ENCODE assay signal across 20 cellular contexts in the genomic region with DNA sequence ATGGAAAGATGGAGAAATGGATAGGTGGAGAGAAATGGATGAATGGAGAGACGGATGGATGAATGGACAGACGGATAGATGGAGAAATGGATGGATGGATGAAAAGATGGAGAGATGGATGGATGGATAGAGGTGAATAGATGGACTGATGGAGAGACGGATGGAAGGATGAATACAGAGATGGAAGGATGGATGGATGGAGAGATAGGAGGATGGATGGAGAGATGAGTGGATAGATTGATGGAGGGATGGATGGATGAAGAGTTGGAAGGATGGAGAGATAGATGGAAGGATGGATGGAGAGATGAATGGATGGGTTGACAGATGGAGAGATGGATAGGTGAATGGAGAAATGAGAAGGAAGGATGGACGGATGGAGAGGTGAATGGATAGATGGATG.
"Had no signal": no experiment of that assay in that cellular context is flagged by ENCODE, and none has a peak within 500 bp of the region (broad histone marks: within the 10 kb centered on the region; RNA-seq: fewer than 3 reads in every experiment).

No MANE protein-coding gene starts in this region.

- H3K4me3 ChIP-seq: colonic mucosa, heart right ventricle, psoas muscle, sigmoid colon, skin epidermis, stomach, thyroid gland had no signal

- H3K4me3 Mint-ChIP-seq: endodermal cell; naive thymus-derived CD4-positive, alpha-beta T cell; nephron progenitor cell; type B pancreatic cell had no signal

- H3K27ac Mint-ChIP-seq: endodermal cell, nephron progenitor cell, type B pancreatic cell had no signal

- H3K36me3 ChIP-seq: colonic mucosa, heart right ventricle, neutrophil, sigmoid colon, stomach, thyroid gland had no signal

- H3K9me3 ChIP-seq: colonic mucosa, heart right ventricle, neutrophil, psoas muscle, sigmoid colon, stomach, thyroid gland had no signal

- H3K4me1 Mint-ChIP-seq: endodermal cell had no signal

- H3K4me1 ChIP-seq: colonic mucosa had no signal

- H3K9me3 Mint-ChIP-seq: endodermal cell; naive thymus-derived CD4-positive, alpha-beta T cell; nephron progenitor cell; type B pancreatic cell had no signal

- H3K27ac ChIP-seq: colonic mucosa, heart right ventricle, neutrophil, psoas muscle, skin epidermis, stomach had no signal

- DNase-seq: colonic mucosa; dermis blood vessel endothelial cell; effector CD4-positive, alpha-beta T cell; endodermal cell; foreskin melanocyte; heart right ventricle; kidney glomerular epithelial cell; mammary epithelial cell; naive thymus-derived CD4-positive, alpha-beta T cell; nephron progenitor cell; psoas muscle; retina; sigmoid colon; stimulated activated naive CD4-positive, alpha-beta T cell; stomach; thyroid gland had no signal

- H3K27me3 ChIP-seq: colonic mucosa, heart right ventricle, sigmoid colon, stomach, thyroid gland had no signal

- H3K27me3 Mint-ChIP-seq: naive thymus-derived CD4-positive, alpha-beta T cell had no signal

- H3K36me3 Mint-ChIP-seq: naive thymus-derived CD4-positive, alpha-beta T cell; type B pancreatic cell had no signal

- ATAC-seq: heart right ventricle; left lobe of liver; naive thymus-derived CD4-positive, alpha-beta T cell; psoas muscle had no signal
